ENCODE assay signal across 39 cellular contexts in the genomic region with DNA sequence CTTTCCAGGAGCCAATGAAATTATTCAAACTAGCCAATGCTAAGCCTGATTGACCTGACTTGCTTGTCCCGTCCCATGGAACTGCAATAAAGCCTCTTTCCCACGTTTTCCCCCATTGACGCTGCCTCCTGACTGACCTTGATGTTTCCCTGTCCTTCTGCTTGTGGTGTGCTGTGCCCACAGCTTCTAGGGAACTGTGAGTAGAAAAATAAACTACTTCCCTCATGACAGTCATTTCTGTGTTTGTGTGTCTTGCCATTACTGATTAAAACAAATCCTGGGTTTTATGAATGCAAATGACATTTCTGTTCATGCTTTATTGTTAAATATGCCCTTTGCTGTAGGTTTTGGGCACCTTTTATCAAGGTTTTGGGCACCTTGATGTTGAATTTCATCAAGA.
"Had no signal": no experiment of that assay in that cellular context is flagged by ENCODE, and none has a peak within 500 bp of the region (broad histone marks: within the 10 kb centered on the region; RNA-seq: fewer than 3 reads in every experiment).

No MANE protein-coding gene starts in this region.

- H3K9ac ChIP-seq: KMS-11 had no signal

- H3K4me1 Mint-ChIP-seq: activated naive CD4-positive, alpha-beta T cell treated with anti-CD3 and anti-CD28 coated beads, Interleukin-2, amount 10 ng/mL, durations not matched to agents 7 days and 5 days; activated naive CD8-positive, alpha-beta T cell treated with anti-CD3 and anti-CD28 coated beads, Interleukin-2, amount 50 U/mL, for 24 hours; brain had no signal

- FAIRE-seq: bronchial epithelial cell, TTC549 had no signal

- H3K27me3 Mint-ChIP-seq: activated B cell treated with CpG ODN at 0.5 μM for 24 hours; activated naive CD8-positive, alpha-beta T cell; activated naive CD8-positive, alpha-beta T cell treated with anti-CD3 and anti-CD28 coated beads, Interleukin-2, amount 50 U/mL, for 24 hours; brain had no signal

- H3K36me3 ChIP-seq: Peyer's patch had no signal

- H3K4me3 ChIP-seq: Peyer's patch had no signal

- DNase-seq: activated B cell treated with CpG ODN at 0.5 μM for 24 hours; activated CD4-positive, alpha-beta memory T cell treated with anti-CD3 and anti-CD28 coated beads, Interleukin-2, amount 10 ng/mL, durations not matched to agents 7 days and 5 days; activated CD4-positive, alpha-beta T cell treated with anti-CD3 and anti-CD28 coated beads for 1 hour; activated CD4-positive, alpha-beta T cell treated with anti-CD3 and anti-CD28 coated beads for 48 hours; activated CD8-positive, alpha-beta memory T cell treated with anti-CD3 and anti-CD28 coated beads for 24 hours; activated CD8-positive, alpha-beta memory T cell treated with anti-CD3 and anti-CD28 coated beads, Interleukin-2, amount 10 ng/mL, durations not matched to agents 7 days and 5 days; activated CD8-positive, alpha-beta memory T cell treated with anti-CD3 and anti-CD28 coated beads, Interleukin-2, amount 50 U/mL, for 48 hours; activated effector memory CD4-positive, alpha-beta T cell treated with Interleukin-2 at 50 U/mL for 16 hours; activated naive CD4-positive, alpha-beta T cell treated with anti-CD3 and anti-CD28 coated beads, Interleukin-2, amount 10 ng/mL, durations not matched to agents 7 days and 5 days; activated naive CD8-positive, alpha-beta T cell treated with anti-CD3 and anti-CD28 coated beads, Interleukin-2, amount 50 U/mL, for 24 hours; activated T-cell treated with anti-CD3 and anti-CD28 coated beads, Interleukin-2, amount 50 U/mL, for 48 hours; anterior cingulate cortex; caudate nucleus; cerebellar nuclear complex; NCI-H1092 treated with DMSO at 0.1 percent for 48 hours; NCI-H1417; NCI-H146; NCI-H187; NCI-H2029 treated with DMSO at 0.1 percent for 48 hours; NCI-H2107; NCI-H2171; NCI-H510A; NCI-H526; NCI-H748 treated with DMSO at 0.1 percent for 48 hours; NK-92 treated with Interleukin-12 subunit alpha and Interleukin-12 subunit beta, amount 100 ng/mL, for 24 hours; PC-3; Peyer's patch; SIG-M5; SW 1271; T-helper 1 cell; T-helper 2 cell; T-helper 9 cell had no signal

- H3K4me2 ChIP-seq: KMS-11 had no signal

- H3K27ac ChIP-seq: KMS-11, Peyer's patch, RWPE1, VCaP had no signal

- H3K4me1 ChIP-seq: Peyer's patch had no signal

- H3K4me3 Mint-ChIP-seq: activated B cell treated with CpG ODN at 0.5 μM for 24 hours; activated CD4-positive, alpha-beta memory T cell treated with anti-CD3 and anti-CD28 coated beads, Interleukin-2, amount 10 ng/mL, durations not matched to agents 7 days and 5 days; activated CD8-positive, alpha-beta memory T cell treated with anti-CD3 and anti-CD28 coated beads, Interleukin-2, amount 10 ng/mL, durations not matched to agents 7 days and 5 days; activated naive CD4-positive, alpha-beta T cell treated with anti-CD3 and anti-CD28 coated beads, Interleukin-2, amount 10 ng/mL, durations not matched to agents 7 days and 5 days; activated naive CD8-positive, alpha-beta T cell; activated naive CD8-positive, alpha-beta T cell treated with anti-CD3 and anti-CD28 coated beads, Interleukin-2, amount 50 U/mL, for 24 hours; brain had no signal

- H3K36me3 Mint-ChIP-seq: activated naive CD4-positive, alpha-beta T cell treated with anti-CD3 and anti-CD28 coated beads, Interleukin-2, amount 10 ng/mL, durations not matched to agents 7 days and 5 days; brain had no signal

- H3K27me3 ChIP-seq: Peyer's patch had no signal

- H3K27ac Mint-ChIP-seq: activated B cell treated with CpG ODN at 0.5 μM for 24 hours; activated CD4-positive, alpha-beta memory T cell treated with anti-CD3 and anti-CD28 coated beads, Interleukin-2, amount 10 ng/mL, durations not matched to agents 7 days and 5 days; activated CD8-positive, alpha-beta memory T cell treated with anti-CD3 and anti-CD28 coated beads, Interleukin-2, amount 10 ng/mL, durations not matched to agents 7 days and 5 days; activated naive CD4-positive, alpha-beta T cell treated with anti-CD3 and anti-CD28 coated beads, Interleukin-2, amount 10 ng/mL, durations not matched to agents 7 days and 5 days; activated naive CD8-positive, alpha-beta T cell; activated naive CD8-positive, alpha-beta T cell treated with anti-CD3 and anti-CD28 coated beads, Interleukin-2, amount 50 U/mL, for 24 hours; brain had no signal
